12 cellular contexts compared by ENCODE assay signal in genomic region chrX:124395145-124395858, GRCh38. TPM values are rescaled to one million over a fixed set of nuclear protein-coding genes. Genes with fewer than 3 reads are reported as not detected.
DNase-seq lines count a peak whose midpoint lies in the region; ATAC-seq lines count a peak whose summit lies in the region.
"Had no signal": no experiment of that assay in that cellular context is flagged by ENCODE, and none has a peak within 500 bp of the region (broad histone marks: within the 10 kb centered on the region; RNA-seq: fewer than 3 reads in every experiment).

No MANE protein-coding gene starts in this region.

- peak overlapping the region; percentile 16; the same call in 1 of the 2 replicates for H3K4me3 ChIP-seq in Jurkat, Clone E6-1 (ENCODE audit: low read length)
- H3K4me3 ChIP-seq in naive thymus-derived CD4-positive, alpha-beta T cell (ENCODE audit: low read length): peak overlapping the region; percentile 27
- H3K4me3 ChIP-seq in SJCRH30: no peak overlapping the region

- no peak for ATAC-seq in activated T-cell treated with anti-CD3 and anti-CD28 coated beads, Interleukin-2, amount 50 U/mL, for 72 hours (replicated peaks in 1 of 2)
- ATAC-seq in GM21786 (IDR thresholded peaks at IDR 0.05; ENCODE audit: unreplicated experiment) (peak; percentile 74), HG03196 (IDR thresholded peaks at IDR 0.05; ENCODE audit: unreplicated experiment) (no peak)
- ATAC-seq in naive thymus-derived CD4-positive, alpha-beta T cell: peak; percentile 57

- peaks cover 9 to 15% of the 10 kb centered on the region in 2 donors for H3K4me1 ChIP-seq in naive thymus-derived CD4-positive, alpha-beta T cell (ENCODE audit: control insufficient read depth in 2 of 2, insufficient read depth in 2 of 2, low read length in 2 of 2)
- no peaks in the 10 kb centered on the region for H3K4me1 ChIP-seq in SJCRH30

- DNase-seq in activated T-cell treated with anti-CD3 and anti-CD28 coated beads, Interleukin-2, amount 50 U/mL, for 72 hours: no peak
- DNase-seq in activated T-cell treated with anti-CD3 and anti-CD28 coated beads, Interleukin-2, amount 50 U/mL, for 1 hour: no peak
- peak; percentile 95 for DNase-seq in Jurkat, Clone E6-1 (ENCODE audit: low read depth, low spot score)
- peak in 6 of 9 donors; percentile 5 to 33 (median 20) for DNase-seq in naive thymus-derived CD4-positive, alpha-beta T cell
- no peak for DNase-seq in SJCRH30
- no peak for DNase-seq in iPS-NIHi11 (ENCODE audit: low spot score)
- DNase-seq: brain microvascular endothelial cell, erythroblast, NCI-H1417 treated with DMSO at 0.1 percent for 48 hours had no signal

- no peak overlapping the region for H3K27ac Mint-ChIP-seq in activated T-cell treated with anti-CD3 and anti-CD28 coated beads, Interleukin-2, amount 50 U/mL, for 72 hours
- peak overlapping the region; percentile 40 to 86 (median 73) for H3K27ac Mint-ChIP-seq in naive thymus-derived CD4-positive, alpha-beta T cell

- no peaks in the 10 kb centered on the region for H3K27me3 Mint-ChIP-seq in activated T-cell treated with anti-CD3 and anti-CD28 coated beads, Interleukin-2, amount 50 U/mL, for 72 hours (ENCODE audit: low read depth)
- no peaks in the 10 kb centered on the region for H3K27me3 Mint-ChIP-seq in naive thymus-derived CD4-positive, alpha-beta T cell

- H3K27ac ChIP-seq in naive thymus-derived CD4-positive, alpha-beta T cell (ENCODE audit: low read depth, low read length): no peak overlapping the region
- H3K27ac ChIP-seq in SJCRH30: no peak overlapping the region
- H3K27ac ChIP-seq: brain microvascular endothelial cell had no signal

- CTCF ChIA-PET in naive thymus-derived CD4-positive, alpha-beta T cell (lab: Charles Lee): no interaction called here

- H3K36me3 ChIP-seq in naive thymus-derived CD4-positive, alpha-beta T cell (ENCODE audit: control insufficient read depth in 2 of 3, insufficient read depth in 3 of 3, low read length in 3 of 3): no peaks in the 10 kb centered on the region
- no peaks in the 10 kb centered on the region for H3K36me3 ChIP-seq in SJCRH30
- H3K36me3 ChIP-seq: brain microvascular endothelial cell had no signal

- POLR2A ChIA-PET in naive thymus-derived CD4-positive, alpha-beta T cell (lab: Charles Lee): no interaction called here

- peaks cover 0 to 1% of the 10 kb centered on the region in 2 donors for H3K36me3 Mint-ChIP-seq in activated T-cell treated with anti-CD3 and anti-CD28 coated beads, Interleukin-2, amount 50 U/mL, for 72 hours (ENCODE audit: insufficient read depth in 2 of 2)
- peaks cover 0 to 11% (median 3%) of the 10 kb centered on the region in 5 donors for H3K36me3 Mint-ChIP-seq in naive thymus-derived CD4-positive, alpha-beta T cell

- intact Hi-C loops in naive thymus-derived CD4-positive, alpha-beta T cell (cut with micrococcal nuclease): no loop called here

- H3K4me3 Mint-ChIP-seq in activated T-cell treated with anti-CD3 and anti-CD28 coated beads, Interleukin-2, amount 50 U/mL, for 72 hours: peak overlapping the region; percentile 39 to 44
- H3K4me3 Mint-ChIP-seq in naive thymus-derived CD4-positive, alpha-beta T cell: peak overlapping the region in 9 of 10 donors; percentile 8 to 71 (median 65)

- H3K9me3 ChIP-seq in naive thymus-derived CD4-positive, alpha-beta T cell (ENCODE audit: control insufficient read depth in 2 of 3, low read length in 3 of 3): no peaks in the 10 kb centered on the region
- H3K9me3 ChIP-seq in SJCRH30 (replicated peaks): no peaks in the 10 kb centered on the region

- H3K4me1 Mint-ChIP-seq in activated T-cell treated with anti-CD3 and anti-CD28 coated beads, Interleukin-2, amount 50 U/mL, for 72 hours (ENCODE audit: low read depth): peaks cover 40% of the 10 kb centered on the region
- peaks cover 5 to 42% (median 34%) of the 10 kb centered on the region in 7 donors for H3K4me1 Mint-ChIP-seq in naive thymus-derived CD4-positive, alpha-beta T cell

- no peaks in the 10 kb centered on the region for H3K27me3 ChIP-seq in naive thymus-derived CD4-positive, alpha-beta T cell (ENCODE audit: control insufficient read depth in 2 of 2, insufficient read depth in 2 of 2, low read length in 2 of 2)
- no peaks in the 10 kb centered on the region for H3K27me3 ChIP-seq in SJCRH30
- H3K27me3 ChIP-seq: brain microvascular endothelial cell had no signal

- no peaks in the 10 kb centered on the region for H3K9me3 Mint-ChIP-seq in activated T-cell treated with anti-CD3 and anti-CD28 coated beads, Interleukin-2, amount 50 U/mL, for 72 hours
- no peaks in the 10 kb centered on the region for H3K9me3 Mint-ChIP-seq in naive thymus-derived CD4-positive, alpha-beta T cell

RNA-seq across cellular contexts. Expression of gene SH2D1A, which starts 48.9 kb away (rescaled TPM):
- 10 to 100 TPM; 40.7 to 47.1 TPM for total RNA-seq in activated T-cell treated with anti-CD3 and anti-CD28 coated beads, Interleukin-2, amount 50 U/mL, for 72 hours
- polyA plus RNA-seq in Jurkat, Clone E6-1 (2012; ENCODE audit: insufficient read depth, insufficient read length): 125 TPM
- 10 to 100 TPM; 23.8 to 48.2 (median 37.9) TPM for total RNA-seq in naive thymus-derived CD4-positive, alpha-beta T cell
- polyA plus RNA-seq in naive thymus-derived CD4-positive, alpha-beta T cell: 10 to 100 TPM; 43.8 to 57.6 TPM
- not detected in 2 replicates for total RNA-seq in SJCRH30 (2014; rRNA removed; shearing (Covaris generic))
- total RNA-seq: G401 had no signal

Comparison
In these comparisons a context has a peak if more than half of its experiments do, and no peak if none do; other contexts are left out.
1. ATAC-seq: peak in GM21786 (single experiment) and naive thymus-derived CD4-positive, alpha-beta T cell (single experiment); none in activated T-cell treated with anti-CD3 and anti-CD28 coated beads, Interleukin-2, amount 50 U/mL, for 72 hours (0 of 2) and HG03196 (single experiment).
2. DNase-seq: peak in Jurkat, Clone E6-1 (single experiment) and naive thymus-derived CD4-positive, alpha-beta T cell (6 of 9); none in activated T-cell treated with anti-CD3 and anti-CD28 coated beads, Interleukin-2, amount 50 U/mL, for 72 hours (0 of 2), activated T-cell treated with anti-CD3 and anti-CD28 coated beads, Interleukin-2, amount 50 U/mL, for 1 hour (single experiment), SJCRH30 (0 of 2) and iPS-NIHi11 (single experiment).
3. RNA of gene SH2D1A, which starts 48.9 kb away (total RNA-seq): 40.7 to 47.1 TPM in activated T-cell treated with anti-CD3 and anti-CD28 coated beads, Interleukin-2, amount 50 U/mL, for 72 hours and 23.8 to 48.2 TPM in naive thymus-derived CD4-positive, alpha-beta T cell; not detected in SJCRH30; every median in the first group is over 10 times any median in the second.